In the genomic region with DNA sequence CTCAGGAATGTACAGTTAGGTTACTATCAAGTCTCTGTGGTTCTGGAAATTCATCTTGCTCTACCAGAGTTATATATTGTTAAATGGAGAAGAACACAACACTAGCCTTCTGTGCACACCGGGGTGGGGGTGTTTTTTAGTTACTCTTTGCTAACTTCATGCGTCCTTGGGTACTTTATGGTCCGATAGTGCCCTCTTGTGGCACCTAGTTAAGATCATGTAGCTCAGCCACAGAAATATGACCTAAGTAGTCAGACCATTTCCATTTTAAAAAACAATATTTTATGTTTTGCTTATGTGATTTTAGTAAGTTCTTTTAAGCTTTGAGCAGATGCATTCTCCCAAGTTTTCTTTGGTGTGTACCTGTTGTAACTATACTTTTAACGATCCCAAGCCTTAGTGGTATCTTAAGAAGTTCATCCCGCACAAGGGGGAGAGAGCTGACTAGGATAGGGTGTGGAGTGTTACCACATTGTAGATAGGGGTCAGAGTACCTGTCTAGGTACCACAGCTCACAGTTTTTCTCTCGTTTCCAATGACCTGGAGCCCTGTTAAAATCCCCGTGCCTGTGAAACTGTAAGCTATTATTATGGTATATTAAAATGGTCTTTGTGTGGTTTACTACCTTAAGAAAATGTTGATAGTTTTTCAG, we compare ENCODE assay signal across 8 cellular contexts. TPM values are rescaled to one million over a fixed set of nuclear protein-coding genes. Genes with fewer than 3 reads are reported as not detected.
DNase-seq lines count a peak whose midpoint lies in the region; ATAC-seq and TF ChIP-seq lines count a peak whose summit lies in the region.

No MANE protein-coding gene starts in this region.

- no peak overlapping the region for H3K9ac ChIP-seq in neuronal stem cell (ENCODE audit: low read depth, low read length, poor library complexity)

- POLR2A ChIA-PET in PC-9 (lab: Charles Lee; ENCODE audit: unreplicated experiment), result interaction anchor here (0.6 to 1.2 kb wide), 6 partner anchors 15 to 136 kb away, joined by 3 to 8 read pairs (median 4); a partner anchor contains a TSS

- DNase-seq in DMS79 treated with DMSO at 0.1 percent for 48 hours (lab: John Stamatoyannopoulos, UW) (peak; percentile 64), PC-9 (peak; percentile 56 to 73), activated T-helper 1 cell treated with Interleukin-2 at 50 U/mL for 16 hours (ENCODE audit: low read depth) (peak; percentile 17), fibroblast of pulmonary artery (ENCODE audit: low read depth) (peak; percentile 95), neuronal stem cell (ENCODE audit: low spot score) (peak; percentile 79), ureter (ENCODE audit: low spot score) (peak; percentile 73)

- intact Hi-C loops in PC-9 (cut with micrococcal nuclease; ENCODE audit: unreplicated experiment), result loop anchor here (1.0 to 2.0 kb wide), 4 partner anchors 61 to 186 kb away; a partner anchor contains a TSS

- H3K27ac ChIP-seq in PC-9 (peak overlapping the region; percentile 31; the same call in 1 of the 2 replicates), neuronal stem cell (replicated peaks; ENCODE audit: low read length) (no peak overlapping the region)

- H3K4me1 ChIP-seq in PC-9 (replicated peaks; ENCODE audit: insufficient read depth) (no peaks in the 10 kb centered on the region), neuronal stem cell (ENCODE audit: control insufficient read depth in 2 of 2, insufficient read depth in 1 of 2, low read depth in 1 of 2, low read length in 2 of 2) (no peaks in the 10 kb centered on the region)

- H3K4me3 ChIP-seq in PC-9 (no peak overlapping the region), fibroblast of pulmonary artery (replicated peaks; ENCODE audit: low read depth, low read length) (no peak overlapping the region), neuronal stem cell (ENCODE audit: low read length in 2 of 2) (no peak overlapping the region)

- WGBS in neuronal stem cell (ENCODE audit: extremely low coverage in 2 of 2, insufficient read length in 2 of 2, insufficient replicate concordance in 1 of 2), 2 donors, result no CpG with 5 or more reads among the region's 7 CpGs

- TF ChIP-seq CTCF in LNCAP (IDR thresholded peaks at IDR 0.05) (peak; percentile 78), PC-9 (conservative IDR thresholded peaks at IDR 0.05) (peak; percentile 85), fibroblast of pulmonary artery (IDR thresholded peaks at IDR 0.05; ENCODE audit: low read length, missing control alignments) (peak; percentile 73)

- H2BK12ac ChIP-seq in neuronal stem cell (ENCODE audit: low read length), result no peak overlapping the region

- H2AFZ ChIP-seq in PC-9, result no peak overlapping the region
- H2AFZ ChIP-seq in neuronal stem cell (ENCODE audit: low read length), result no peak overlapping the region

- no peak for ATAC-seq in GM18867 (IDR thresholded peaks at IDR 0.05; ENCODE audit: unreplicated experiment)

- H2BK15ac ChIP-seq in neuronal stem cell (ENCODE audit: low read length), result no peak overlapping the region

- H3K14ac ChIP-seq in neuronal stem cell (ENCODE audit: low read length), result no peak overlapping the region

- H4K8ac ChIP-seq in neuronal stem cell (ENCODE audit: low read depth, low read length), result no peak overlapping the region

- no peak overlapping the region for H2BK120ac ChIP-seq in neuronal stem cell (ENCODE audit: low read depth, low read length)

- no peak overlapping the region for H3K23ac ChIP-seq in neuronal stem cell (ENCODE audit: low read depth, low read length, poor library complexity)

- H3K79me1 ChIP-seq in neuronal stem cell (ENCODE audit: low read depth, low read length), result peaks cover 5% of the 10 kb centered on the region

- CTCF ChIA-PET in PC-9 (lab: Charles Lee), result interaction anchor here (0.5 to 1.7 kb wide), 13 partner anchors 9 to 915 kb away, joined by 3 to 23 read pairs (median 5); a partner anchor contains a TSS

- H3K4me2 ChIP-seq in PC-9, result no peak overlapping the region
- H3K4me2 ChIP-seq in neuronal stem cell (ENCODE audit: insufficient read depth, low read length, poor library complexity, severe bottlenecking), result no peak overlapping the region

- H3F3A ChIP-seq in PC-9 (ENCODE audit: insufficient read depth, low read depth), result peaks cover 51% of the 10 kb centered on the region

- no peak overlapping the region for H3K18ac ChIP-seq in neuronal stem cell (ENCODE audit: low read length)

- no peaks in the 10 kb centered on the region for H3K27me3 ChIP-seq in PC-9 (ENCODE audit: insufficient read depth, low read depth)
- H3K27me3 ChIP-seq in neuronal stem cell (ENCODE audit: control insufficient read depth in 3 of 3, insufficient read depth in 3 of 3, low read depth in 1 of 3, low read length in 3 of 3), result no peaks in the 10 kb centered on the region

- H3K79me2 ChIP-seq in PC-9 (ENCODE audit: low read depth), result peaks cover 46% of the 10 kb centered on the region

- peaks cover 8% of the 10 kb centered on the region; the same call in 1 of the 2 replicates for H4K20me1 ChIP-seq in PC-9 (ENCODE audit: insufficient read depth)

- no peak overlapping the region for H2BK5ac ChIP-seq in neuronal stem cell (ENCODE audit: low read length)

- H3K36me3 ChIP-seq in PC-9 (ENCODE audit: low read depth) (peaks cover 39% of the 10 kb centered on the region), neuronal stem cell (replicated peaks in 1 of 2; ENCODE audit: control insufficient read depth in 2 of 2, insufficient read depth in 2 of 2, low read length in 2 of 2) (peaks cover 34 to 94% of the 10 kb centered on the region in 2 donors)

- no peak overlapping the region for H4K91ac ChIP-seq in neuronal stem cell (ENCODE audit: low read depth, low read length, poor library complexity)

- H3K9me3 ChIP-seq in PC-9 (ENCODE audit: insufficient read depth, low read depth) (no peaks in the 10 kb centered on the region), neuronal stem cell (replicated peaks in 1 of 2; ENCODE audit: control insufficient read depth in 2 of 2, insufficient read depth in 1 of 2, low read depth in 1 of 2, low read length in 2 of 2) (no peaks in the 10 kb centered on the region)

- no TSS peak for BruUV-seq in PC-9 (replicated peaks; lab: Mats Ljungman, UMichigan)

- H2AK5ac ChIP-seq in neuronal stem cell (ENCODE audit: low read depth, low read length), result no peak overlapping the region

- H3K9me2 ChIP-seq in PC-9 (ENCODE audit: insufficient read depth), result no peaks in the 10 kb centered on the region

- no peak overlapping the region for H3K4ac ChIP-seq in neuronal stem cell (ENCODE audit: low read length)

RNA-seq across cellular contexts. Expression of a gene that starts 20.6 kb away (rescaled TPM):
- total RNA-seq in PC-9 (2021) (18.3 and 25.9 TPM in 2 replicates), ureter (9.5 TPM)
- 3.3 TPM for polyA plus RNA-seq in neuronal stem cell (2013, experiment 1 of 2)
- 3.3 TPM for polyA plus RNA-seq in neuronal stem cell (2013, experiment 2 of 2)

RNA-seq across cellular contexts. Expression of a gene that starts 37.9 kb away (rescaled TPM):
- total RNA-seq in PC-9 (2021) (12.4 and 20.5 TPM in 2 replicates), ureter (12.4 TPM)
- polyA plus RNA-seq in neuronal stem cell (2013, experiment 1 of 2), result 26.4 TPM
- 25.2 TPM for polyA plus RNA-seq in neuronal stem cell (2013, experiment 2 of 2)

Comparison
In these comparisons a context has a peak if more than half of its experiments do, and no peak if none do; other contexts are left out.
1. DNase-seq: peak in every context shown above with its lines; median percentile 95 in fibroblast of pulmonary artery; 79 in neuronal stem cell; 73 in ureter; 64 in PC-9; 64 in DMS79 treated with DMSO at 0.1 percent for 48 hours; 17 in activated T-helper 1 cell treated with Interleukin-2 at 50 U/mL for 16 hours.